In the genomic region with DNA sequence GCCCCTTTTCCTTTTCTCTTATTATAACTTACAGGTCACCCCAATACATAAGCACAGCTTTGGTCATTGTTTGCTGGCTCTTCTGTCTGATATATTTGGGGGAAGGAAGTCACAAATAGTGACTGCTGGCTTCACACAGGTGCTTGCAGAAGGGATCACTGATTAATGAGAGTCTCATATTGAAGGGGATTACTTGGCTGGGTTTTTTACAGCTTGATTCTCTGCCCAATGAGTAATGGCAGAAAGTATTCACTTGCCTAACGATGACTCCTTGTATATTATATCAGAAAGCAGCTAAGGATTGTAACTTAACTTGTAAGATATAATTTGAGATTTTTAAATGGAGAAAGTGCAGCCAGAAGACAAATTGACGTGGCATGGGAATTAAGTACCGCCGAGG, we compare ENCODE assay signal across 15 cellular contexts.
"Had no signal": no experiment of that assay in that cellular context is flagged by ENCODE, and none has a peak within 500 bp of the region (broad histone marks: within the 10 kb centered on the region; RNA-seq: fewer than 3 reads in every experiment).

No MANE protein-coding gene starts in this region.

- H3K27me3 ChIP-seq: cardiac muscle cell, neutrophil, sigmoid colon, upper lobe of right lung had no signal

- H3K4me1 Mint-ChIP-seq: activated B cell treated with CpG ODN at 0.5 μM for 24 hours; natural killer cell; stimulated activated naive B cell treated with anti-CD40 and anti-IgM and Interleukin-4, amounts not matched to agents 10 μg/mL and 1 μg/mL and 100 μg/mL, for 72 hours had no signal

- DNase-seq: activated B cell treated with CpG ODN at 0.5 μM for 24 hours; activated CD4-positive, alpha-beta memory T cell treated with anti-CD3 and anti-CD28 coated beads for 36 hours; activated CD4-positive, alpha-beta T cell treated with anti-CD3 and anti-CD28 coated beads for 4 hours; activated T-cell treated with anti-CD3 and anti-CD28 coated beads for 4 hours; effector memory CD8-positive, alpha-beta T cell; hypothalamus; lower lobe of right lung; natural killer cell; sigmoid colon; stimulated activated naive B cell treated with anti-CD40 and anti-IgM and Interleukin-4, amounts not matched to agents 10 μg/mL and 1 μg/mL and 100 μg/mL, for 72 hours; upper lobe of right lung had no signal

- H3K27ac ChIP-seq: cardiac muscle cell, lower lobe of right lung, neutrophil, parathyroid adenoma, sigmoid colon, upper lobe of right lung had no signal

- H3K4me3 ChIP-seq: cardiac muscle cell, lower lobe of right lung, sigmoid colon, upper lobe of right lung had no signal

- H3K9me3 ChIP-seq: lower lobe of right lung, neutrophil, sigmoid colon, upper lobe of right lung had no signal

- H3K79me2 ChIP-seq: parathyroid adenoma had no signal

- H3K9me3 Mint-ChIP-seq: activated B cell treated with CpG ODN at 0.5 μM for 24 hours; activated CD4-positive, alpha-beta memory T cell treated with anti-CD3 and anti-CD28 coated beads for 36 hours; effector memory CD8-positive, alpha-beta T cell; natural killer cell; stimulated activated naive B cell treated with anti-CD40 and anti-IgM and Interleukin-4, amounts not matched to agents 10 μg/mL and 1 μg/mL and 100 μg/mL, for 72 hours had no signal

- H3K4me3 Mint-ChIP-seq: activated B cell treated with CpG ODN at 0.5 μM for 24 hours; activated CD4-positive, alpha-beta memory T cell treated with anti-CD3 and anti-CD28 coated beads for 36 hours; activated naive CD8-positive, alpha-beta T cell; effector memory CD8-positive, alpha-beta T cell; natural killer cell; stimulated activated naive B cell treated with anti-CD40 and anti-IgM and Interleukin-4, amounts not matched to agents 10 μg/mL and 1 μg/mL and 100 μg/mL, for 72 hours had no signal

- H3K36me3 ChIP-seq: cardiac muscle cell, lower lobe of right lung, neutrophil, sigmoid colon, upper lobe of right lung had no signal

- H3K9ac ChIP-seq: parathyroid adenoma had no signal

- ATAC-seq: effector memory CD8-positive, alpha-beta T cell; lower lobe of right lung; natural killer cell; stimulated activated naive B cell treated with anti-CD40 and anti-IgM and Interleukin-4, amounts not matched to agents 10 μg/mL and 1 μg/mL and 100 μg/mL, for 72 hours; upper lobe of right lung had no signal

- H3K27ac Mint-ChIP-seq: activated B cell treated with CpG ODN at 0.5 μM for 24 hours; activated CD4-positive, alpha-beta memory T cell treated with anti-CD3 and anti-CD28 coated beads for 36 hours; activated naive CD8-positive, alpha-beta T cell; effector memory CD8-positive, alpha-beta T cell; natural killer cell; stimulated activated naive B cell treated with anti-CD40 and anti-IgM and Interleukin-4, amounts not matched to agents 10 μg/mL and 1 μg/mL and 100 μg/mL, for 72 hours had no signal

- H3K36me3 Mint-ChIP-seq: activated CD4-positive, alpha-beta memory T cell treated with anti-CD3 and anti-CD28 coated beads for 36 hours; activated naive CD8-positive, alpha-beta T cell; natural killer cell; stimulated activated naive B cell treated with anti-CD40 and anti-IgM and Interleukin-4, amounts not matched to agents 10 μg/mL and 1 μg/mL and 100 μg/mL, for 72 hours had no signal

- H2AFZ ChIP-seq: parathyroid adenoma had no signal

- H3K4me1 ChIP-seq: lower lobe of right lung, parathyroid adenoma, upper lobe of right lung had no signal
